In the genomic region with DNA sequence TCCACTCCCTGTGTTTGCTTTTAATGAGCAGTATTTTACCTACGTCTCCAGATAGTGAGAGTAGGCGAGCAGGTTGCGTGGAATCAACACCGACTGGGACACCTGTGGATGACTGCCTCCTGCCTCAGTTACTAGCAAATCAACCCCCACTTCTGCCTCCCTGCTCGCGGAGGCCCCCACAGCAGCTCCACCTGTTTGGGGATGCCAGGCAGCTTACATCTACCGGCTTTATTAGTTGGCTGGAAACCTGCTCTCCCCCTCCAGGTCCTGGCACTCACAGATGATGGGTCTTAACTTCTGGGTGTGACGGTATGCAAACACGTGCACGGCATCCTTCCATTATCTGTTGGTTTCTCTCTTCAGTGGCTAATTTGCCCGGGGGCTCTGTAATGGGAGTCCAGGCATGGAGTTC, we compare ENCODE assay signal across 26 cellular contexts.
DNase-seq lines count a peak whose midpoint lies in the region; ATAC-seq, FAIRE-seq and TF ChIP-seq lines count a peak whose summit lies in the region.
"Had no signal": no experiment of that assay in that cellular context is flagged by ENCODE, and none has a peak within 500 bp of the region (broad histone marks: within the 10 kb centered on the region; RNA-seq: fewer than 3 reads in every experiment).

No MANE protein-coding gene starts in this region.

- peak overlapping the region in 4 of 5 experiments; percentile 22 to 61 (median 52) for H3K27ac Mint-ChIP-seq in brain
- H3K27ac Mint-ChIP-seq: activated CD4-positive, alpha-beta memory T cell treated with anti-CD3 and anti-CD28 coated beads for 36 hours; activated naive CD4-positive, alpha-beta T cell treated with anti-CD3 and anti-CD28 coated beads, Interleukin-2, amount 50 U/mL, for 24 hours; activated T-cell treated with anti-CD3 and anti-CD28 coated beads, Interleukin-2, amount 50 U/mL, for 24 hours; CD4-positive, CD25-positive, alpha-beta regulatory T cell; mesothelial cell of epicardium; stimulated activated naive CD8-positive, alpha-beta T cell treated with anti-CD3 and anti-CD28 coated beads, Interleukin-15, amount 100 ng/mL, for 72 hours had no signal

- H3K4me3 ChIP-seq in HepG2 (replicated peaks in 1 of 3; ENCODE audit: insufficient read depth in 1 of 3, low read depth in 2 of 3, low read length in 3 of 3) (peak overlapping the region in 2 of 3 experiments; percentile 52 to 60; a peak in 5 of 6 replicates), aorta (ENCODE audit: low read length in 2 of 2) (no peak overlapping the region)

- ATAC-seq in left cardiac atrium: peak; percentile 14 to 30
- no peak for ATAC-seq in left ventricle myocardium superior
- peak; percentile 73 for ATAC-seq in HepG2
- ATAC-seq in aorta (ENCODE audit: low FRiP score): peak; percentile 34
- no peak for ATAC-seq in GM19351 (IDR thresholded peaks at IDR 0.05; ENCODE audit: unreplicated experiment)
- no peak for ATAC-seq in GM21515 (IDR thresholded peaks at IDR 0.05; ENCODE audit: unreplicated experiment)
- ATAC-seq: esophagus mucosa; stimulated activated naive CD8-positive, alpha-beta T cell treated with anti-CD3 and anti-CD28 coated beads, Interleukin-15, amount 100 ng/mL, for 72 hours had no signal

- H2AFZ ChIP-seq in HepG2 (ENCODE audit: low read length): peak overlapping the region; percentile 96

- no peaks in the 10 kb centered on the region for H4K20me1 ChIP-seq in HepG2 (ENCODE audit: insufficient read depth, low read length)

- H3K9ac ChIP-seq in HepG2 (ENCODE audit: insufficient read depth, low read depth, low read length): peak overlapping the region; percentile 19; the same call in 1 of the 2 replicates
- H3K9ac ChIP-seq: KMS-11 had no signal

- TF ChIP-seq CTCF in brain (conservative IDR thresholded peaks at IDR 0.05) (no peak), HepG2 (CRISPR knock-in tag; IDR thresholded peaks at IDR 0.05) (no peak), GM10248 (IDR thresholded peaks at IDR 0.05; ENCODE audit: control extremely low read depth, extremely low read depth, low read depth, missing control alignments) (no peak)

- H3K9me3 ChIP-seq in HepG2 (ENCODE audit: low read length) (no peaks in the 10 kb centered on the region), aorta (ENCODE audit: control insufficient read depth, low read length) (no peaks in the 10 kb centered on the region)

- H3K79me2 ChIP-seq in HepG2 (ENCODE audit: insufficient read depth, low read length): no peaks in the 10 kb centered on the region

- H3K4me1 ChIP-seq in HepG2 (ENCODE audit: insufficient read depth, low read length) (peaks cover 20% of the 10 kb centered on the region), aorta (ENCODE audit: control insufficient read depth in 1 of 2, insufficient read depth in 2 of 2, low read length in 2 of 2) (no peaks in the 10 kb centered on the region)

- no TSS peak for BruUV-seq in HepG2 (replicated peaks; lab: Mats Ljungman, UMichigan)

- CTCF ChIA-PET in HepG2 (lab: Yijun Ruan, JAX; ENCODE audit: low intra/inter-chr PET ratio, low total read pairs): no interaction called here
- CTCF ChIA-PET in GM10248 (lab: Yijun Ruan, JAX): no interaction called here

- POLR2A ChIA-PET in HepG2 (lab: Yijun Ruan, JAX): no interaction called here
- POLR2A ChIA-PET in GM10248 (lab: Yijun Ruan, JAX): no interaction called here

- TF ChIP-seq RAD21 in HepG2 (CRISPR knock-in tag; IDR thresholded peaks at IDR 0.05): no peak

- H3K36me3 ChIP-seq in HepG2 (replicated peaks in 1 of 2; ENCODE audit: control insufficient read depth in 1 of 2, insufficient read depth in 2 of 2, low read length in 2 of 2) (no peaks in the 10 kb centered on the region), aorta (ENCODE audit: control insufficient read depth in 1 of 2, insufficient read depth in 2 of 2, low read length in 1 of 2) (no peaks in the 10 kb centered on the region)
- H3K36me3 ChIP-seq: brain microvascular endothelial cell had no signal

- FAIRE-seq in HepG2 (lab: Jason Lieb, UNC): no peak
- FAIRE-seq: islet of Langerhans, urothelium cell line had no signal

- H3K27me3 Mint-ChIP-seq in brain: peaks cover 7% of the 10 kb centered on the region

- intact Hi-C loops in left cardiac atrium (cut with DNase I) (loop anchor here (10.0 kb wide), 2 partner anchors 186 to 316 kb away; no protein-coding TSS in a partner anchor), left ventricle myocardium superior (cut with micrococcal nuclease) (no loop called here), HepG2 (cut with micrococcal nuclease; ENCODE audit: unreplicated experiment) (no loop called here), aorta (cut with DNase I) (loop anchor here in 1 of 2 donors (10.0 kb wide), 1 partner anchor 316 kb away; no protein-coding TSS in a partner anchor)

- H3K4me1 Mint-ChIP-seq in brain: peaks cover 22% of the 10 kb centered on the region
- H3K4me1 Mint-ChIP-seq: activated naive CD4-positive, alpha-beta T cell treated with anti-CD3 and anti-CD28 coated beads, Interleukin-2, amount 50 U/mL, for 24 hours; CD4-positive, CD25-positive, alpha-beta regulatory T cell; stimulated activated naive CD8-positive, alpha-beta T cell treated with anti-CD3 and anti-CD28 coated beads, Interleukin-15, amount 100 ng/mL, for 72 hours had no signal

- H3K27me3 ChIP-seq in HepG2 (ENCODE audit: control insufficient read depth in 1 of 2, insufficient read depth in 2 of 2, low read length in 2 of 2) (peaks cover 2 to 8% of the 10 kb centered on the region in 2 experiments; a peak in 2 of 5 replicates), aorta (ENCODE audit: control insufficient read depth in 1 of 2, insufficient read depth in 2 of 2, low read length in 1 of 2) (no peaks in the 10 kb centered on the region)
- H3K27me3 ChIP-seq: brain microvascular endothelial cell had no signal

- in situ Hi-C loops in HepG2 (cut with HindIII; ENCODE audit: extremely low pct_ligation_motif_present, low pct_unique_long_range_greater_than_20kb): loop anchor here (10.0 kb wide), 1 partner anchor 156 kb away; no protein-coding TSS in a partner anchor

- H3K9me3 Mint-ChIP-seq in brain: no peaks in the 10 kb centered on the region
- H3K9me3 Mint-ChIP-seq: activated CD4-positive, alpha-beta memory T cell treated with anti-CD3 and anti-CD28 coated beads for 36 hours; activated naive CD4-positive, alpha-beta T cell treated with anti-CD3 and anti-CD28 coated beads, Interleukin-2, amount 50 U/mL, for 24 hours; activated T-cell treated with anti-CD3 and anti-CD28 coated beads, Interleukin-2, amount 50 U/mL, for 24 hours; CD4-positive, CD25-positive, alpha-beta regulatory T cell; mesothelial cell of epicardium; neural crest cell; stimulated activated naive CD8-positive, alpha-beta T cell treated with anti-CD3 and anti-CD28 coated beads, Interleukin-15, amount 100 ng/mL, for 72 hours had no signal

- H3K4me3 Mint-ChIP-seq in brain: peak overlapping the region in 4 of 5 experiments; percentile 14 to 59 (median 36)
- H3K4me3 Mint-ChIP-seq: activated CD4-positive, alpha-beta memory T cell treated with anti-CD3 and anti-CD28 coated beads for 36 hours; activated naive CD4-positive, alpha-beta T cell treated with anti-CD3 and anti-CD28 coated beads, Interleukin-2, amount 50 U/mL, for 24 hours; activated T-cell treated with anti-CD3 and anti-CD28 coated beads, Interleukin-2, amount 50 U/mL, for 24 hours; CD4-positive, CD25-positive, alpha-beta regulatory T cell; mesothelial cell of epicardium; neural crest cell; stimulated activated naive CD8-positive, alpha-beta T cell treated with anti-CD3 and anti-CD28 coated beads, Interleukin-15, amount 100 ng/mL, for 72 hours had no signal

- 4% methylated on average over 11 of the region's 11 CpGs for WGBS in HepG2 (ENCODE audit: low lambda C conversion rate)
- WGBS in aorta, 2 donors: 47 to 49% methylated on average over 11 of the region's 11 CpGs

- H3K36me3 Mint-ChIP-seq in brain: no peaks in the 10 kb centered on the region
- H3K36me3 Mint-ChIP-seq: activated CD4-positive, alpha-beta memory T cell treated with anti-CD3 and anti-CD28 coated beads for 36 hours; activated naive CD4-positive, alpha-beta T cell treated with anti-CD3 and anti-CD28 coated beads, Interleukin-2, amount 50 U/mL, for 24 hours; CD4-positive, CD25-positive, alpha-beta regulatory T cell; mesothelial cell of epicardium had no signal

- DNase-seq in left cardiac atrium (no peak), left ventricle myocardium superior (no peak), HepG2 (ENCODE audit: low spot score) (no peak), aorta (no peak), GM10248 (ENCODE audit: extremely low spot score) (no peak)
- DNase-seq: ACHN; activated CD4-positive, alpha-beta memory T cell treated with anti-CD3 and anti-CD28 coated beads for 36 hours; activated T-cell treated with anti-CD3 and anti-CD28 coated beads, Interleukin-2, amount 50 U/mL, for 24 hours; brain microvascular endothelial cell; CD4-positive, CD25-positive, alpha-beta regulatory T cell; DMS79 treated with DMSO at 0.1 percent for 48 hours; NCI-H1105 treated with DMSO at 0.1 percent for 48 hours; NK-92 treated with Interleukin-12 subunit alpha and Interleukin-12 subunit beta, amount 100 ng/mL, for 24 hours; RPMI8226; stimulated activated naive CD8-positive, alpha-beta T cell treated with anti-CD3 and anti-CD28 coated beads, Interleukin-15, amount 100 ng/mL, for 72 hours had no signal

- H3K4me2 ChIP-seq in HepG2 (ENCODE audit: low read depth, low read length): peak overlapping the region; percentile 84
- H3K4me2 ChIP-seq: KMS-11 had no signal

- H3K27ac ChIP-seq in HepG2 (ENCODE audit: extremely low read length, insufficient read depth, low read length): no peak overlapping the region
- no peak overlapping the region for H3K27ac ChIP-seq in aorta (ENCODE audit: low read depth in 1 of 2, low read length in 2 of 2)
- H3K27ac ChIP-seq: brain microvascular endothelial cell, KMS-11, VCaP had no signal

- TF ChIP-seq POLR2A in HepG2 (IDR thresholded peaks at IDR 0.05; ENCODE audit: insufficient read depth in 1 of 2, low read depth in 2 of 2, low read length in 2 of 2): no peak

- TF ChIP-seq EP300 in HepG2 (IDR thresholded peaks at IDR 0.05; ENCODE audit: low read depth in 2 of 2, low read length in 2 of 2) (no peak), HepG2 (CRISPR knock-in tag; IDR thresholded peaks at IDR 0.05; ENCODE audit: borderline replicate concordance) (no peak)

TF ChIP-seq in HepG2, 621 proteins besides CTCF, POLR2A, EP300 and RAD21 (continues in another document):
- TF ChIP-seq CENPT (CRISPR knock-in tag; IDR thresholded peaks at IDR 0.05; ENCODE audit: low read depth) (no peak), AKAP8 (CRISPR knock-in tag; IDR thresholded peaks at IDR 0.05) (no peak), RFXANK (CRISPR knock-in tag; IDR thresholded peaks at IDR 0.05) (no peak), ATF1 (CRISPR knock-in tag; IDR thresholded peaks at IDR 0.05) (no peak), EED (CRISPR knock-in tag; IDR thresholded peaks at IDR 0.05) (no peak), SALL2 (CRISPR knock-in tag; IDR thresholded peaks at IDR 0.05) (no peak), CCAR2 (optimal IDR thresholded peaks at IDR 0.05; ENCODE audit: low read depth, low read length) (no peak), MXI1 (IDR thresholded peaks at IDR 0.05; ENCODE audit: borderline replicate concordance, low read depth, low read length) (no peak)

Comparison
In these comparisons a context has a peak if more than half of its experiments do, and no peak if none do; other contexts are left out.
1. ATAC-seq: peak in left cardiac atrium (2 of 2), HepG2 (single experiment) and aorta (single experiment); none in left ventricle myocardium superior (single experiment), GM19351 (single experiment) and GM21515 (single experiment).
2. intact Hi-C loops: an anchor here in left cardiac atrium (10.0 kb wide); none called in left ventricle myocardium superior and HepG2.
3. H3K4me3 ChIP-seq: peak in HepG2 (2 of 3); none in aorta (0 of 2).